30 cellular contexts compared by ENCODE assay signal in the genomic region with DNA sequence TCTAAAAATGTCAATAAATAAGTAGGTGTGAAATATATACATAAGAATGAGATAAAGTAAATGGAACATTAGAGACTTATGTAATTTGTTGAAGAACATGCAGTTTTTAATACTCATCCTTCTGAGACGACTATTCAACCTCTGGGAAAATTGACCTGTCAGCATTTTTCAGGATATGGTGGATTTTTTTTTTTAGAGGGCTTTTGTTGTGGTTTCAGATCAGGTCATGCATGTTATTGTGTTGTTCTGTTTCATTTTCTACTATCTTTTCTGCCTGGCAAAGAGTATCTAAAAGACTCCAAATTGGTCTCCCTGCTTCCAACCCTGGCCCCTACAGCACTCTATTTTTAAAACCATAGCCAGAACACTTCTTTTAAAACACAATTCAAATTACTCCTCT.
"Had no signal": no experiment of that assay in that cellular context is flagged by ENCODE, and none has a peak within 500 bp of the region (broad histone marks: within the 10 kb centered on the region; RNA-seq: fewer than 3 reads in every experiment).

No MANE protein-coding gene starts in this region.

- H3K9me3 Mint-ChIP-seq: nephron had no signal

- H3K4me3 ChIP-seq: coronary artery, esophagus squamous epithelium, heart right ventricle, left lung, mucosa of descending colon, psoas muscle, skin epidermis, spleen, thoracic aorta, tibial nerve, upper lobe of left lung had no signal

- H3K36me3 ChIP-seq: esophagus squamous epithelium, heart right ventricle, left lung, spleen, thoracic aorta, tibial nerve, upper lobe of left lung had no signal

- H3K27me3 Mint-ChIP-seq: naive thymus-derived CD4-positive, alpha-beta T cell; stimulated activated memory B cell treated with anti-CD40 and anti-IgM and Interleukin-4, amounts not matched to agents 10 μg/mL and 1 μg/mL and 100 μg/mL, for 72 hours had no signal

- H3K27ac ChIP-seq: coronary artery, esophagus squamous epithelium, heart right ventricle, left lung, psoas muscle, skin epidermis, spleen, thoracic aorta, tibial nerve, upper lobe of left lung had no signal

- H3K4me1 Mint-ChIP-seq: naive thymus-derived CD4-positive, alpha-beta T cell; stimulated activated memory B cell treated with anti-CD40 and anti-IgM and Interleukin-4, amounts not matched to agents 10 μg/mL and 1 μg/mL and 100 μg/mL, for 72 hours had no signal

- DNase-seq: dermis blood vessel endothelial cell; effector memory CD4-positive, alpha-beta T cell; erythroblast; esophagus squamous epithelium; foreskin melanocyte; glutamatergic neuron; heart right ventricle; hippocampal formation; left cardiac atrium; left lung; mesenchymal stem cell; mucosa of descending colon; naive thymus-derived CD4-positive, alpha-beta T cell; nucleus accumbens; posterior cingulate gyrus; psoas muscle; right cardiac atrium; spleen; stimulated activated CD4-positive, alpha-beta T cell treated with anti-CD3 and anti-CD28 coated beads, Interleukin-4, amount 100 ng/mL, for 4 hours; stimulated activated naive CD8-positive, alpha-beta T cell treated with anti-CD3 and anti-CD28 coated beads, Interleukin-15, Interleukin-2, amounts not matched to agents 100 U/mL and 50 U/mL, for 24 hours; upper lobe of left lung had no signal

- H3K4me3 Mint-ChIP-seq: mesothelial cell of epicardium; naive thymus-derived CD4-positive, alpha-beta T cell; nephron; stimulated activated memory B cell treated with anti-CD40 and anti-IgM and Interleukin-4, amounts not matched to agents 10 μg/mL and 1 μg/mL and 100 μg/mL, for 72 hours had no signal

- H3K9me3 ChIP-seq: esophagus squamous epithelium, left lung, mucosa of descending colon, psoas muscle, thoracic aorta, tibial nerve, upper lobe of left lung had no signal

- FAIRE-seq: endometrium, islet of Langerhans had no signal

- H3K4me1 ChIP-seq: left lung, psoas muscle, tibial nerve, upper lobe of left lung had no signal

- H3K36me3 Mint-ChIP-seq: naive thymus-derived CD4-positive, alpha-beta T cell; stimulated activated memory B cell treated with anti-CD40 and anti-IgM and Interleukin-4, amounts not matched to agents 10 μg/mL and 1 μg/mL and 100 μg/mL, for 72 hours had no signal

- H3K27me3 ChIP-seq: esophagus squamous epithelium, heart right ventricle, left lung, spleen, tibial nerve, upper lobe of left lung had no signal

- H3K27ac Mint-ChIP-seq: mesothelial cell of epicardium; naive thymus-derived CD4-positive, alpha-beta T cell; nephron; stimulated activated memory B cell treated with anti-CD40 and anti-IgM and Interleukin-4, amounts not matched to agents 10 μg/mL and 1 μg/mL and 100 μg/mL, for 72 hours had no signal

- ATAC-seq: heart right ventricle; left cardiac atrium; left lung; mucosa of descending colon; naive thymus-derived CD4-positive, alpha-beta T cell; psoas muscle; right cardiac atrium; stimulated activated memory B cell treated with anti-CD40 and anti-IgM and Interleukin-4, amounts not matched to agents 10 μg/mL and 1 μg/mL and 100 μg/mL, for 72 hours; stimulated activated naive CD8-positive, alpha-beta T cell treated with anti-CD3 and anti-CD28 coated beads, Interleukin-15, Interleukin-2, amounts not matched to agents 100 U/mL and 50 U/mL, for 24 hours had no signal
